Comparison of ENCODE assay signal across 17 cellular contexts in the genomic region with DNA sequence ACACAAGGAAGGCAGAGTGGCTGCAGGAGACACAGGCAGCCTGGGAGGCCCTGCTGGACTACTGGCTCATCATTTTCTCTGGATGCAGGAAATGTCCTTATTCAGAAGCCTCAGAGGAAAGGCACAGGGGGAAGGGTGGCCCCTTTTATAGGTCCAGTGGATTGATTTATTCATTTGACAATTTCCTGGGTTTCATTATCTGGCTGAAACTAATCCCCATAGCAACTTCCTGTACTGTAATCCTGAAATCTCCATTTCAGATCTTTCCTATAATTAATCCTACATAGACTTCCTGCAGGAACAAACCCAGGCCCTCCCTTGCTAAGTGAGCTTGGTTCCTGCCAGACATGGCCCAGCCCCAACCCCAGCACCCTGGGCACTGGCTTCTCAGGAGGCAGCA. TPM values are rescaled to one million over a fixed set of nuclear protein-coding genes. Genes with fewer than 3 reads are reported as not detected.
DNase-seq lines count a peak whose midpoint lies in the region; ATAC-seq and TF ChIP-seq lines count a peak whose summit lies in the region.
"Had no signal": no experiment of that assay in that cellular context is flagged by ENCODE, and none has a peak within 500 bp of the region (broad histone marks: within the 10 kb centered on the region; RNA-seq: fewer than 3 reads in every experiment).

No MANE protein-coding gene starts in this region.

- no peaks in the 10 kb centered on the region for H3K9me3 ChIP-seq in A673 (ENCODE audit: low read depth, low read length, poor library complexity, severe bottlenecking)
- H3K9me3 ChIP-seq: Caco-2 had no signal

- CTCF ChIA-PET in A673 (lab: Charles Lee): no interaction called here
- CTCF ChIA-PET in RWPE1 (lab: Yijun Ruan, JAX): interaction anchor here (0.5 kb wide), 1 partner anchor 14 kb away, joined by 6 read pairs; no protein-coding TSS in a partner anchor

- H3K36me3 ChIP-seq in A673 (ENCODE audit: insufficient read depth, low read length, poor library complexity, severe bottlenecking): no peaks in the 10 kb centered on the region

- no peak overlapping the region for H3K4me3 ChIP-seq in A673 (ENCODE audit: low read depth, low read length, poor library complexity, severe bottlenecking)

- no TSS peak for BruUV-seq in A673 (replicated peaks; lab: Mats Ljungman, UMichigan)

- no peak for ATAC-seq in GM19397 (IDR thresholded peaks at IDR 0.05; ENCODE audit: unreplicated experiment)

- TF ChIP-seq CTCF in A673 (conservative IDR thresholded peaks at IDR 0.05; ENCODE audit: low read depth, low read length): no peak
- TF ChIP-seq CTCF in RWPE1 (conservative IDR thresholded peaks at IDR 0.05; ENCODE audit: low read depth): no peak

- peak overlapping the region; percentile 70 for H3K27ac ChIP-seq in A673 (ENCODE audit: low read depth, low read length, poor library complexity, severe bottlenecking)
- no peak overlapping the region for H3K27ac ChIP-seq in RWPE1
- H3K27ac ChIP-seq: 22Rv1 had no signal

- POLR2A ChIA-PET in A673 (lab: Charles Lee; ENCODE audit: low non-redundant PET): no interaction called here
- POLR2A ChIA-PET in RWPE1 (lab: Yijun Ruan, JAX; ENCODE audit: low non-redundant PET): no interaction called here

- intact Hi-C loops in A673 (cut with micrococcal nuclease; ENCODE audit: unreplicated experiment): no loop called here

- DNase-seq in NCI-H2029 (lab: John Stamatoyannopoulos, UW) (peak; percentile 7), NCI-H2029 treated with DMSO at 0.1 percent for 48 hours (lab: John Stamatoyannopoulos, UW) (no peak), A673 (ENCODE audit: low spot score) (peak; percentile 94), NCI-H69 (lab: John Stamatoyannopoulos, UW) (peak; percentile 15), left kidney (ENCODE audit: low read depth, low spot score) (peak; percentile 21), RWPE1 (ENCODE audit: low spot score) (no peak)
- DNase-seq: ACHN; C1 segment of cervical spinal cord; Caco-2; CD4-positive, alpha-beta memory T cell; DMS153; DND-41; GOT3; H7; HCEC 1CT had no signal

- H3K4me1 ChIP-seq in A673 (ENCODE audit: insufficient read depth, low read length, poor library complexity, severe bottlenecking): peaks cover 48% of the 10 kb centered on the region
- H3K4me1 ChIP-seq: Caco-2 had no signal

- H3K27me3 ChIP-seq in A673 (replicated peaks; ENCODE audit: insufficient read depth, low read depth, low read length, poor library complexity): no peaks in the 10 kb centered on the region

RNA-seq across cellular contexts. Expression of a gene that starts 23.0 kb away (rescaled TPM):
- total RNA-seq in A673 (2021): not detected in 2 replicates
- total RNA-seq: Caco-2; CD4-positive, alpha-beta memory T cell; H7 had no signal

RNA-seq across cellular contexts. Expression of a gene that starts 41.8 kb away (rescaled TPM):
- total RNA-seq in A673 (2021): not detected in 2 replicates
- total RNA-seq: Caco-2; CD4-positive, alpha-beta memory T cell; H7 had no signal

RNA-seq across cellular contexts. Expression of a gene that starts 50.8 kb away (rescaled TPM):
- not detected in 2 replicates for total RNA-seq in A673 (2021)
- total RNA-seq: Caco-2; CD4-positive, alpha-beta memory T cell; H7 had no signal

RNA-seq across cellular contexts. Expression of a gene that starts 59.8 kb away (rescaled TPM):
- not detected in 2 replicates for total RNA-seq in A673 (2021)
- total RNA-seq: CD4-positive, alpha-beta memory T cell; H7 had no signal

Comparison
In these comparisons a context has a peak if more than half of its experiments do, and no peak if none do; other contexts are left out.
1. DNase-seq: peak in NCI-H2029 (single experiment), A673 (single experiment), NCI-H69 (single experiment) and left kidney (single experiment); none in NCI-H2029 treated with DMSO at 0.1 percent for 48 hours (single experiment) and RWPE1 (single experiment).